8 cellular contexts compared by ENCODE assay signal in the genomic region with DNA sequence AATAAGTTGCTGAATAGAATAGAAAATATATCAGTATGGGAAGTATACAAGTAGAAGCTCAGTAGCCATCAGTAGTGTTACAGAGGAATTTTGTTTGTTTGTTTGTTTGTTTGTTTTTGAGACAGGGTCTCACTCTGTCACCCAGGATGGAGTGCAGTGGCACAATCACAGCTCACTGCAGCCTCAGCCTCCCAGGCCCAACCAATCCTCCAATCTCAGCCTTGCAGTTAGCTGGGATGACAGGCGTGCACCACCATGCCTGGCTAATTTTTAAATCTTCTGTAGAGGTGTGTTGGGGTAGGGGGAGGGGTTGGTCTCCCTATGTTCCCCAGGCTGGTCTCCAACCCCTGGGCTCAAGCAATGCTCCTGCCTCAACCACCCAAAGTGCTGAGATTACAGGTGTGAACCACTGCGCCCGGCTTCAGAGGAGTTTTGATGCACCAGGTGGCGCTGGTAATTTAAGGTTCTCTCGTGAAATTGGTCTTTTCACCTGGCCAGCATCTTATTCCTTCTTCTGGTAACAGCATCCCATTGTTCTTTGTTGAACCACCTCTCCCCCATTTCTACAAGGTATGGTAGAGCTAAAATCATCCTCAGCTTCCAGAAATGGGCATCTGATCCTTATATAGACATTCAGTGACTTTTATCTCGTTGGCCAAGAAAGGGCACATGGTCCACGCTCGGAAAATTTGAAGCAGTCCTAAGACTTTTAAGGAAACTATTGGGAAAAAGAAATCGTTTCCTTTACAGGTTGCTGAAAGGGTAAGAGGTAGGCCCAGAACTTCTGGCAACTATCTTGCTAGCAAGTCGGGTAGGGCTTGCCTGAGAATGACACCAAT.
DNase-seq lines count a peak whose midpoint lies in the region; ATAC-seq and TF ChIP-seq lines count a peak whose summit lies in the region.

No MANE protein-coding gene starts in this region.

- no peak overlapping the region for H3K4me2 ChIP-seq in mesendoderm (ENCODE audit: low read length)

- TF ChIP-seq CTCF in body of pancreas (IDR thresholded peaks at IDR 0.05) (peak; percentile 36 to 75 (median 67)), thyroid gland (IDR thresholded peaks at IDR 0.05) (peak in 4 of 6 experiments; percentile 33 to 74 (median 66))

- H3K36me3 ChIP-seq in body of pancreas (replicated peaks in 1 of 2; ENCODE audit: insufficient read depth in 1 of 2, low read depth in 2 of 2) (no peaks in the 10 kb centered on the region), mesendoderm (ENCODE audit: control insufficient read depth, insufficient read depth, low read length) (no peaks in the 10 kb centered on the region), thyroid gland (no peaks in the 10 kb centered on the region)

- H3K23ac ChIP-seq in mesendoderm (ENCODE audit: low read length): no peak overlapping the region

- no peaks in the 10 kb centered on the region for H3K79me1 ChIP-seq in mesendoderm (ENCODE audit: low read length)

- H3K4ac ChIP-seq in mesendoderm (ENCODE audit: low read depth, low read length): no peak overlapping the region

- H3K18ac ChIP-seq in mesendoderm (ENCODE audit: low read length): no peak overlapping the region

- H3K56ac ChIP-seq in mesendoderm (ENCODE audit: low read length): no peak overlapping the region

- H3K27me3 ChIP-seq in body of pancreas (no peaks in the 10 kb centered on the region), mesendoderm (ENCODE audit: insufficient read depth, low read length, poor library complexity) (no peaks in the 10 kb centered on the region), thyroid gland (no peaks in the 10 kb centered on the region)

- H4K8ac ChIP-seq in mesendoderm (ENCODE audit: low read depth, low read length): no peak overlapping the region

- intact Hi-C loops in body of pancreas (cut with DNase I) (loop anchor here (10.0 kb wide), 1 partner anchor 351 kb away; no protein-coding TSS in a partner anchor), thyroid gland (cut with DNase I) (loop anchor here (5.0 kb wide), 1 partner anchor 156 kb away; the partner anchor contains the start of gene ARRDC3)

- no peak overlapping the region for H2BK5ac ChIP-seq in mesendoderm (ENCODE audit: low read length)

- no peak overlapping the region for H3K27ac ChIP-seq in body of pancreas
- no peak overlapping the region for H3K27ac ChIP-seq in mesendoderm (ENCODE audit: low read depth, low read length)
- H3K27ac ChIP-seq in thyroid gland: peak overlapping the region; percentile 16 to 76 (median 40)

- H3K4me3 ChIP-seq in body of pancreas (no peak overlapping the region), mesendoderm (ENCODE audit: low read length) (no peak overlapping the region), thyroid gland (replicated peaks in 1 of 3) (no peak overlapping the region)

- 36 to 45% methylated on average over 10 of the region's 10 CpGs for WGBS in body of pancreas, 2 donors
- no CpG with 5 or more reads among the region's 10 CpGs for WGBS in mesendoderm (ENCODE audit: extremely low coverage, insufficient coverage, low lambda C conversion rate)
- WGBS in thyroid gland, 2 donors: 65 to 72% methylated on average over 10 of the region's 10 CpGs

- no peak overlapping the region for H2BK15ac ChIP-seq in mesendoderm (replicated peaks; ENCODE audit: low read depth)

- H3K9me3 ChIP-seq in body of pancreas (no peaks in the 10 kb centered on the region), thyroid gland (no peaks in the 10 kb centered on the region)

- no peak overlapping the region for H4K5ac ChIP-seq in mesendoderm (ENCODE audit: low read length)

- TF ChIP-seq POLR2A in body of pancreas (IDR thresholded peaks at IDR 0.05) (no peak), thyroid gland (IDR thresholded peaks at IDR 0.05) (no peak)

- H3K9ac ChIP-seq in mesendoderm (ENCODE audit: low read length): no peak overlapping the region

- no peak overlapping the region for H2BK120ac ChIP-seq in mesendoderm (ENCODE audit: low read depth, low read length)

- DNase-seq in SHP77 (lab: John Stamatoyannopoulos, UW): peak; percentile 12 to 32
- no peak for DNase-seq in SHP77 treated with DMSO at 0.1 percent for 48 hours (lab: John Stamatoyannopoulos, UW)
- DNase-seq in T-helper 22 cell (ENCODE audit: low read depth): peak; percentile 23
- peak; percentile 64 to 73 (median 68) for DNase-seq in body of pancreas
- peak; percentile 71 for DNase-seq in mesendoderm
- peak; percentile 74 to 75 for DNase-seq in thyroid gland
- DNase-seq in SIG-M5 (lab: John Stamatoyannopoulos, UW): no peak

- no peaks in the 10 kb centered on the region for H3K4me1 ChIP-seq in body of pancreas
- H3K4me1 ChIP-seq in mesendoderm (ENCODE audit: control insufficient read depth, low read depth, low read length): no peaks in the 10 kb centered on the region
- peaks cover 27 to 28% of the 10 kb centered on the region in 2 donors for H3K4me1 ChIP-seq in thyroid gland

- H2AK5ac ChIP-seq in mesendoderm (ENCODE audit: low read length): no peak overlapping the region

- no peaks in the 10 kb centered on the region for H3K79me2 ChIP-seq in mesendoderm (ENCODE audit: control insufficient read depth, insufficient read depth, low read length)

- ATAC-seq in HG03378 (IDR thresholded peaks at IDR 0.05; ENCODE audit: unreplicated experiment) (peak; percentile 63), body of pancreas (peak; percentile 71)

Comparison
In these comparisons a context has a peak if more than half of its experiments do, and no peak if none do; other contexts are left out.
1. DNase-seq: peak in SHP77 (2 of 2), T-helper 22 cell (single experiment), body of pancreas (4 of 4), mesendoderm (single experiment) and thyroid gland (2 of 2); none in SHP77 treated with DMSO at 0.1 percent for 48 hours (single experiment) and SIG-M5 (single experiment).
2. H3K27ac ChIP-seq: peak in thyroid gland (3 of 3); none in body of pancreas (0 of 4) and mesendoderm (single experiment).